In the genomic region with DNA sequence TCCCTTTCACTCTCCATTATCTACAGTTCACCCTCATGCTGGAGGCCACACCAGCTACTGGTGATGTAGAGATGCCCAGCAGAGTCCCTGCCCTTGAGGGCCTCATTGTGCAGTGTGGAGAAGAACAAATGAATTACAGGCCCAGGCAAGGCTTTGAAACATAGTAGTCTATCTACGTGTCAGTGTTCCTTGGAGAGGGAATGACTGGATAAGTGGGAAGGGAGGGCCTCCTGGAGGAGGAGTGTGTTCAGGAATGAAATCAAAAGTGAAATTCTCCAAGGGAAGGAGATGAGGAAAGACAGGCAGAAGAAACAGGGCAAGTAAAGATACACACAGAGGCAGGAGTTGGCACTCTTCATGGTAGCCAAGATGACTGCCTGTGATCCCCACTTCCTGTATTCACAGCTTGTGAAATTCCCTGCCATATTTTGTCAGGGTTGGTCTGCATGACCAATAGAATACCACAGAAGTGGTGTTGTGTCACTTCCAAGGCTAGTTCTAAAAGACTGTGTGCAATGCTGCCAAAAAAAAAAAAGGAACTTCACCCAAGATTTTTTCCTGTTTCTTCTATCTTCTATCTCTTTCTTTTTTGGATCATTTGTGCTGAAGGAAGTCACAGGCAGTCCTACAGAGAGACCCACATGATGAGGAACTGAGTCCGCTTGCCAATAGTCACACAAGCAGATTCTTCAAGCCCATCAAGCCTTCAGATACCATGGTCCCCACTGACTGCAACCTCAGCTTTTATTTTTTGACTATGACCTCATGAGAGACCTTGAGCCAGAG, we compare ENCODE assay signal across 9 cellular contexts. TPM values are rescaled to one million over a fixed set of nuclear protein-coding genes. Genes with fewer than 3 reads are reported as not detected.
DNase-seq lines count a peak whose midpoint lies in the region; ATAC-seq and TF ChIP-seq lines count a peak whose summit lies in the region.
"Had no signal": no experiment of that assay in that cellular context is flagged by ENCODE, and none has a peak within 500 bp of the region (broad histone marks: within the 10 kb centered on the region; RNA-seq: fewer than 3 reads in every experiment).

No MANE protein-coding gene starts in this region.

- no peak for TF ChIP-seq EP300 in gastroesophageal sphincter (IDR thresholded peaks at IDR 0.05)

- H3K27me3 ChIP-seq in gastroesophageal sphincter (no peaks in the 10 kb centered on the region), BE2C (no peaks in the 10 kb centered on the region)

- H3K36me3 ChIP-seq in gastroesophageal sphincter (no peaks in the 10 kb centered on the region), BE2C (no peaks in the 10 kb centered on the region)

- no peak for TF ChIP-seq POLR2A in gastroesophageal sphincter (IDR thresholded peaks at IDR 0.05)

- WGBS in gastroesophageal sphincter (ENCODE audit: low coverage in 1 of 2), 2 donors, result 56 to 84% methylated on average over 1 to 2 of the region's 2 CpGs

- H3K4me3 ChIP-seq in gastroesophageal sphincter (no peak overlapping the region), BE2C (ENCODE audit: low read depth, low read length) (no peak overlapping the region)

- DNase-seq in GM03348 (ENCODE audit: low spot score) (peak; percentile 81), SKM-1 treated with dmso at 0.1 percent for 144 hours (lab: John Stamatoyannopoulos, UW; ENCODE audit: unreplicated experiment) (peak; percentile 99), sciatic nerve (ENCODE audit: low spot score) (no peak), BE2C (no peak), HuH-7.5 (ENCODE audit: low spot score) (no peak), NCI-H146 treated with DMSO at 0.1 percent for 48 hours (lab: John Stamatoyannopoulos, UW; ENCODE audit: unreplicated experiment) (no peak)
- DNase-seq: stimulated activated CD8-positive, alpha-beta memory T cell treated with anti-CD3 and anti-CD28 coated beads, Interleukin-4, amount 100 ng/mL, for 48 hours had no signal

- intact Hi-C loops in sciatic nerve (cut with DNase I), result no loop called here

- H3K4me1 ChIP-seq in gastroesophageal sphincter, result no peaks in the 10 kb centered on the region
- no peaks in the 10 kb centered on the region for H3K4me1 ChIP-seq in BE2C

- peak overlapping the region in 3 of 4 donors; percentile 39 to 54 (median 44) for H3K27ac ChIP-seq in gastroesophageal sphincter

- TF ChIP-seq CTCF in gastroesophageal sphincter (IDR thresholded peaks at IDR 0.05), result no peak
- no peak for TF ChIP-seq CTCF in BE2C (IDR thresholded peaks at IDR 0.05; ENCODE audit: low read depth, low read length)

- ATAC-seq in gastroesophageal sphincter (peak; percentile 82), sciatic nerve (peak; percentile 86), HG03460 (IDR thresholded peaks at IDR 0.05; ENCODE audit: unreplicated experiment) (no peak)

- H3K9me3 ChIP-seq in gastroesophageal sphincter (no peaks in the 10 kb centered on the region), BE2C (no peaks in the 10 kb centered on the region)

RNA-seq across cellular contexts. Expression of a gene that starts 17.9 kb away (rescaled TPM):
- 100 to 1,000 TPM; 115 to 146 (median 130) TPM for total RNA-seq in gastroesophageal sphincter
- 90.5 TPM for total RNA-seq in sciatic nerve
- 60.0 TPM for polyA plus RNA-seq in BE2C (2012; ENCODE audit: insufficient read depth, insufficient read length, low read depth)

Comparison
In these comparisons a context has a peak if more than half of its experiments do, and no peak if none do; other contexts are left out.
1. DNase-seq: peak in GM03348 (single experiment) and SKM-1 treated with dmso at 0.1 percent for 144 hours (single experiment); none in sciatic nerve (single experiment), BE2C (single experiment), HuH-7.5 (single experiment) and NCI-H146 treated with DMSO at 0.1 percent for 48 hours (single experiment).